8 cellular contexts compared by ENCODE assay signal in genomic region chr12:122421263-122421814, GRCh38. TPM values are rescaled to one million over a fixed set of nuclear protein-coding genes. Genes with fewer than 3 reads are reported as not detected.
DNase-seq lines count a peak whose midpoint lies in the region; ATAC-seq and TF ChIP-seq lines count a peak whose summit lies in the region.

No MANE protein-coding gene starts in this region.

- peak overlapping the region; percentile 97 to 98 for H3K27ac ChIP-seq in prostate gland

- peaks cover 32% of the 10 kb centered on the region for H3K4me1 Mint-ChIP-seq in activated naive CD8-positive, alpha-beta T cell treated with anti-CD3 and anti-CD28 coated beads, Interleukin-2, amount 50 U/mL, for 24 hours

- peak; percentile 15 for TF ChIP-seq POLR2A in prostate gland (IDR thresholded peaks at IDR 0.05)

- H3K36me3 Mint-ChIP-seq in activated naive CD8-positive, alpha-beta T cell treated with anti-CD3 and anti-CD28 coated beads, Interleukin-2, amount 50 U/mL, for 24 hours (ENCODE audit: low read depth), result no peaks in the 10 kb centered on the region

- H3K4me3 Mint-ChIP-seq in activated naive CD8-positive, alpha-beta T cell treated with anti-CD3 and anti-CD28 coated beads, Interleukin-2, amount 50 U/mL, for 24 hours, result peak overlapping the region; percentile 88

- TF ChIP-seq CTCF in prostate gland (IDR thresholded peaks at IDR 0.05), result no peak

- H3K27me3 ChIP-seq in prostate gland (replicated peaks; ENCODE audit: insufficient read depth), result no peaks in the 10 kb centered on the region

- H3K36me3 ChIP-seq in prostate gland, result no peaks in the 10 kb centered on the region

- H3K4me1 ChIP-seq in prostate gland (replicated peaks), result peaks cover 7% of the 10 kb centered on the region

- H3K9me3 ChIP-seq in prostate gland, result no peaks in the 10 kb centered on the region

- no peak for ATAC-seq in activated naive CD8-positive, alpha-beta T cell treated with anti-CD3 and anti-CD28 coated beads, Interleukin-2, amount 50 U/mL, for 24 hours
- peak; percentile 32 to 71 for ATAC-seq in left cardiac atrium
- ATAC-seq in HG02840 (IDR thresholded peaks at IDR 0.05; ENCODE audit: low FRiP score, unreplicated experiment), result no peak

- H3K9me3 Mint-ChIP-seq in activated naive CD8-positive, alpha-beta T cell treated with anti-CD3 and anti-CD28 coated beads, Interleukin-2, amount 50 U/mL, for 24 hours, result no peaks in the 10 kb centered on the region

- intact Hi-C loops in left cardiac atrium (cut with DNase I) (loop anchor here in 1 of 2 donors (10.0 kb wide), 1 partner anchor 77 kb away; no protein-coding TSS in a partner anchor), prostate gland (cut with DNase I) (no loop called here)

- peak overlapping the region; percentile 86 for H3K27ac Mint-ChIP-seq in activated naive CD8-positive, alpha-beta T cell treated with anti-CD3 and anti-CD28 coated beads, Interleukin-2, amount 50 U/mL, for 24 hours

- H3K4me3 ChIP-seq in prostate gland, result peak overlapping the region; percentile 78 to 93

- H3K27me3 Mint-ChIP-seq in activated naive CD8-positive, alpha-beta T cell treated with anti-CD3 and anti-CD28 coated beads, Interleukin-2, amount 50 U/mL, for 24 hours, result no peaks in the 10 kb centered on the region

- peak; percentile 23 for DNase-seq in stimulated activated CD4-positive, alpha-beta T cell treated with anti-CD3 and anti-CD28 coated beads, Interleukin-4, amount 100 ng/mL, for 1 hour
- no peak for DNase-seq in stimulated activated CD4-positive, alpha-beta T cell treated with anti-CD3 and anti-CD28 coated beads, Interleukin-2, amount 100 ng/mL, for 48 hours
- DNase-seq in NCI-H345 treated with DMSO at 0.1 percent for 48 hours (lab: John Stamatoyannopoulos, UW; ENCODE audit: unreplicated experiment) (peak; percentile 25), left cardiac atrium (peak; percentile 52), prostate gland (ENCODE audit: low spot score) (peak; percentile 54), occipital lobe (lab: John Stamatoyannopoulos, UW) (no peak)
- DNase-seq in activated naive CD8-positive, alpha-beta T cell treated with anti-CD3 and anti-CD28 coated beads, Interleukin-2, amount 50 U/mL, for 24 hours, result no peak

- 2% methylated on average over 14 of the region's 14 CpGs for WGBS in prostate gland

RNA-seq across cellular contexts. Expression of gene CLIP1, which starts 1.1 kb away (rescaled TPM):
- total RNA-seq in left cardiac atrium, result 100 to 1,000 TPM; 101 to 124 TPM
- total RNA-seq in prostate gland, result 10 to 100 TPM; 59.9 to 84.1 TPM
- total RNA-seq in occipital lobe, result 73.5 TPM

Comparison
In these comparisons a context has a peak if more than half of its experiments do, and no peak if none do; other contexts are left out.
1. DNase-seq: peak in stimulated activated CD4-positive, alpha-beta T cell treated with anti-CD3 and anti-CD28 coated beads, Interleukin-4, amount 100 ng/mL, for 1 hour (single experiment), NCI-H345 treated with DMSO at 0.1 percent for 48 hours (single experiment), left cardiac atrium (single experiment) and prostate gland (single experiment); none in stimulated activated CD4-positive, alpha-beta T cell treated with anti-CD3 and anti-CD28 coated beads, Interleukin-2, amount 100 ng/mL, for 48 hours (0 of 2), activated naive CD8-positive, alpha-beta T cell treated with anti-CD3 and anti-CD28 coated beads, Interleukin-2, amount 50 U/mL, for 24 hours (single experiment) and occipital lobe (single experiment).
2. ATAC-seq: peak in left cardiac atrium (2 of 2); none in activated naive CD8-positive, alpha-beta T cell treated with anti-CD3 and anti-CD28 coated beads, Interleukin-2, amount 50 U/mL, for 24 hours (single experiment) and HG02840 (single experiment).